Comparison of ENCODE assay signal across 8 cellular contexts in the genomic region with DNA sequence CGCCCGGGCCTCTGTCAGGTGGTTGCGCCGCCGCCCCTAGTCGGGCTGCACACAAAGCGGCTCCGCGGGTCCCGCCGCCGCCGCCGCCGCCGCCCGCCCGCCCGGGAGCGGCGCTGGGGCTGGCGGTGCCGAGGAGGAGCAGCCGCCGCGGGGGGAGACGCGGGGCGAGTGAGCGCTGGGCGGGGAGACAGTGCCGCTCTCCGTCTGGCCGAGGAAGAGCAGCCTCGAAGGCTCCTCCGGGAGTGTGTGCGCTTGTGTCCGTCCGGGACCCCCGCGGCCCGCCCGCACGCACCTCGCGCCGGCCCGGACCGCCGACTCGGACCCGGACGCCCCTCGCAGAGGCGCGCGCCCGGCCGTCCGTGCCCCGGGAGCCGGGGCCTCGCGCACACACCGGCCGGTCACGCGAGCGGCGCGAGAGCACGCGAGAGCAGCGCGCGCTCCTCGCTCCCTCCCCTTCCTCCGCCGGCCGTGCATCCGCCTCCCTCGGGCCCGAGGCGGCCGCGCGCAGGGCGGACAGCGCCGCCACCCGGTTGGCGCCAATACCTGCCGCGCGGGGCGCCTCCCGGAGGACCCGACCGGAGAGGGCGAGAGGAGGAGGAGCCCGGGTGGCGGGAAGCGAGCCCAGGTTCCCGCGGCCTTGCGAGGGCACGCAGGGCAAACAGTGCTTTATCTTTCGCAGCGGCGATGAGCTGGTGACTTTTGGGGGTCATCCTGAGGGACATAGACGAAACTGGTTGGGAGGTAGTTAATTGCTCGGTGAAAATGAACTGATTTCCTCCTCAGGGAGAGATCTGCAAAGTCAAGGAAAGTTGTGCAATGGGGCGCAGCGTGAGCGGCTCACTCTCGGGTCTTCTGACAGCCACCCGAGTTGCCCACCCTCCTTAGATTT. TPM values are rescaled to one million over a fixed set of nuclear protein-coding genes. Genes with fewer than 3 reads are reported as not detected.
DNase-seq lines count a peak whose midpoint lies in the region; ATAC-seq and TF ChIP-seq lines count a peak whose summit lies in the region.

A gene with protein sequence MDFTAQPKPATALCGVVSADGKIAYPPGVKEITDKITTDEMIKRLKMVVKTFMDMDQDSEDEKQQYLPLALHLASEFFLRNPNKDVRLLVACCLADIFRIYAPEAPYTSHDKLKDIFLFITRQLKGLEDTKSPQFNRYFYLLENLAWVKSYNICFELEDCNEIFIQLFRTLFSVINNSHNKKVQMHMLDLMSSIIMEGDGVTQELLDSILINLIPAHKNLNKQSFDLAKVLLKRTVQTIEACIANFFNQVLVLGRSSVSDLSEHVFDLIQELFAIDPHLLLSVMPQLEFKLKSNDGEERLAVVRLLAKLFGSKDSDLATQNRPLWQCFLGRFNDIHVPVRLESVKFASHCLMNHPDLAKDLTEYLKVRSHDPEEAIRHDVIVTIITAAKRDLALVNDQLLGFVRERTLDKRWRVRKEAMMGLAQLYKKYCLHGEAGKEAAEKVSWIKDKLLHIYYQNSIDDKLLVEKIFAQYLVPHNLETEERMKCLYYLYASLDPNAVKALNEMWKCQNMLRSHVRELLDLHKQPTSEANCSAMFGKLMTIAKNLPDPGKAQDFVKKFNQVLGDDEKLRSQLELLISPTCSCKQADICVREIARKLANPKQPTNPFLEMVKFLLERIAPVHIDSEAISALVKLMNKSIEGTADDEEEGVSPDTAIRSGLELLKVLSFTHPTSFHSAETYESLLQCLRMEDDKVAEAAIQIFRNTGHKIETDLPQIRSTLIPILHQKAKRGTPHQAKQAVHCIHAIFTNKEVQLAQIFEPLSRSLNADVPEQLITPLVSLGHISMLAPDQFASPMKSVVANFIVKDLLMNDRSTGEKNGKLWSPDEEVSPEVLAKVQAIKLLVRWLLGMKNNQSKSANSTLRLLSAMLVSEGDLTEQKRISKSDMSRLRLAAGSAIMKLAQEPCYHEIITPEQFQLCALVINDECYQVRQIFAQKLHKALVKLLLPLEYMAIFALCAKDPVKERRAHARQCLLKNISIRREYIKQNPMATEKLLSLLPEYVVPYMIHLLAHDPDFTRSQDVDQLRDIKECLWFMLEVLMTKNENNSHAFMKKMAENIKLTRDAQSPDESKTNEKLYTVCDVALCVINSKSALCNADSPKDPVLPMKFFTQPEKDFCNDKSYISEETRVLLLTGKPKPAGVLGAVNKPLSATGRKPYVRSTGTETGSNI (N-terminal part only) (minus strand): TSS at position 423 of the 889 bp plus-strand sequence. CDS start 1,334 bp downstream, outside the sequence.

- H3K79me2 ChIP-seq in mesendoderm (ENCODE audit: control insufficient read depth, insufficient read depth, low read length) = peaks cover 32% of the 10 kb centered on the region

- peak within 1 kb of the TSS; percentile 98 for H3K9ac ChIP-seq in mesendoderm (ENCODE audit: low read length)

- peaks cover 37% of the 10 kb centered on the region for H3K36me3 Mint-ChIP-seq in effector memory CD8-positive, alpha-beta T cell (ENCODE audit: insufficient read depth)

- peak within 1 kb of the TSS; percentile 47 for H4K5ac ChIP-seq in mesendoderm (ENCODE audit: low read length)

- H3K56ac ChIP-seq in mesendoderm (ENCODE audit: low read length) = peak within 1 kb of the TSS; percentile 98

- H3K79me1 ChIP-seq in mesendoderm (ENCODE audit: low read length) = peaks cover 9% of the 10 kb centered on the region

- no peak within 1 kb of the TSS for H2BK15ac ChIP-seq in mesendoderm (replicated peaks; ENCODE audit: low read depth)

- no CpG with 5 or more reads among the region's 117 CpGs for WGBS in mesendoderm (ENCODE audit: extremely low coverage, insufficient coverage, low lambda C conversion rate)

- H3K4me2 ChIP-seq in mesendoderm (ENCODE audit: low read length) = peak within 1 kb of the TSS; percentile 79

- H3K4me3 Mint-ChIP-seq in effector memory CD8-positive, alpha-beta T cell = peak within 1 kb of the TSS; percentile 84 to 85

- peaks cover 9% of the 10 kb centered on the region for H3K36me3 ChIP-seq in mesendoderm (ENCODE audit: control insufficient read depth, insufficient read depth, low read length)

- peak within 1 kb of the TSS; percentile 91 for H4K8ac ChIP-seq in mesendoderm (ENCODE audit: low read depth, low read length)

- H3K4ac ChIP-seq in mesendoderm (ENCODE audit: low read depth, low read length) = peak within 1 kb of the TSS; percentile 91

- H2AK5ac ChIP-seq in mesendoderm (ENCODE audit: low read length) = no peak within 1 kb of the TSS

- peak; percentile 83 for ATAC-seq in effector memory CD8-positive, alpha-beta T cell (replicated peaks)

- peak within 1 kb of the TSS; percentile 77 for H2BK120ac ChIP-seq in mesendoderm (ENCODE audit: low read depth, low read length)

- H3K9me3 Mint-ChIP-seq in effector memory CD8-positive, alpha-beta T cell = no peaks in the 10 kb centered on the region

- H2BK5ac ChIP-seq in mesendoderm (ENCODE audit: low read length) = peak within 1 kb of the TSS; percentile 91

- TF ChIP-seq CTCF in GM20000 (IDR thresholded peaks at IDR 0.05; ENCODE audit: extremely low read depth, missing control alignments) = peak; percentile 98

- H3K4me1 ChIP-seq in mesendoderm (ENCODE audit: control insufficient read depth, low read depth, low read length) = peaks cover 1% of the 10 kb centered on the region

- no peak within 1 kb of the TSS for H3K23ac ChIP-seq in mesendoderm (ENCODE audit: low read length)

- H3K27ac ChIP-seq in mesendoderm (ENCODE audit: low read depth, low read length) = peak within 1 kb of the TSS; percentile 98

- peak within 1 kb of the TSS; percentile 85 to 87 for H3K27ac Mint-ChIP-seq in effector memory CD8-positive, alpha-beta T cell

- peaks cover 26 to 30% of the 10 kb centered on the region in 2 donors for H3K4me1 Mint-ChIP-seq in effector memory CD8-positive, alpha-beta T cell (ENCODE audit: low read depth in 2 of 2)

- DNase-seq in COLO668 (lab: John Stamatoyannopoulos, UW; ENCODE audit: unreplicated experiment) (peak; percentile 97), GM20000 (ENCODE audit: low spot score) (peak; percentile 97), HT-29 (ENCODE audit: low spot score) (peak; percentile 87), mesendoderm (peak; percentile 96)
- DNase-seq in NK-92 treated with Interleukin-12 subunit alpha and Interleukin-12 subunit beta, amount 100 ng/mL, for 24 hours (lab: John Stamatoyannopoulos, UW) = peak; percentile 81
- DNase-seq in activated CD8-positive, alpha-beta memory T cell treated with anti-CD3 and anti-CD28 coated beads for 4 hours (ENCODE audit: low read depth in 2 of 2) = peak; percentile 74 to 75
- peak; percentile 84 to 89 (median 86) for DNase-seq in effector memory CD8-positive, alpha-beta T cell
- peak; percentile 69 for DNase-seq in stimulated activated CD8-positive, alpha-beta memory T cell treated with anti-CD3 and anti-CD28 coated beads, Interleukin-15, amount 100 ng/mL, for 1 hour (ENCODE audit: low read depth)

- H3K27me3 Mint-ChIP-seq in effector memory CD8-positive, alpha-beta T cell = no peaks in the 10 kb centered on the region

- peak within 1 kb of the TSS; percentile 91 for H3K4me3 ChIP-seq in mesendoderm (ENCODE audit: low read length)

- H3K27me3 ChIP-seq in mesendoderm (ENCODE audit: insufficient read depth, low read length, poor library complexity) = no peaks in the 10 kb centered on the region

- peak within 1 kb of the TSS; percentile 99 for H3K18ac ChIP-seq in mesendoderm (ENCODE audit: low read length)

RNA-seq across cellular contexts. Expression of the gene that starts here (rescaled TPM):
- total RNA-seq in HT-29 (2014; rRNA removed; shearing (Covaris generic)) = 38.0 and 40.5 TPM in 2 replicates
- 34.7 TPM for polyA plus RNA-seq in mesendoderm (2013, experiment 1 of 2)
- 34.2 TPM for polyA plus RNA-seq in mesendoderm (2013, experiment 2 of 2)

Comparison
In these comparisons a context has a peak if more than half of its experiments do, and no peak if none do; other contexts are left out.
1. Peak in every context shown above with its lines: DNase-seq, ATAC-seq, H3K4me3 ChIP-seq and H3K27ac ChIP-seq.